In the genomic region with DNA sequence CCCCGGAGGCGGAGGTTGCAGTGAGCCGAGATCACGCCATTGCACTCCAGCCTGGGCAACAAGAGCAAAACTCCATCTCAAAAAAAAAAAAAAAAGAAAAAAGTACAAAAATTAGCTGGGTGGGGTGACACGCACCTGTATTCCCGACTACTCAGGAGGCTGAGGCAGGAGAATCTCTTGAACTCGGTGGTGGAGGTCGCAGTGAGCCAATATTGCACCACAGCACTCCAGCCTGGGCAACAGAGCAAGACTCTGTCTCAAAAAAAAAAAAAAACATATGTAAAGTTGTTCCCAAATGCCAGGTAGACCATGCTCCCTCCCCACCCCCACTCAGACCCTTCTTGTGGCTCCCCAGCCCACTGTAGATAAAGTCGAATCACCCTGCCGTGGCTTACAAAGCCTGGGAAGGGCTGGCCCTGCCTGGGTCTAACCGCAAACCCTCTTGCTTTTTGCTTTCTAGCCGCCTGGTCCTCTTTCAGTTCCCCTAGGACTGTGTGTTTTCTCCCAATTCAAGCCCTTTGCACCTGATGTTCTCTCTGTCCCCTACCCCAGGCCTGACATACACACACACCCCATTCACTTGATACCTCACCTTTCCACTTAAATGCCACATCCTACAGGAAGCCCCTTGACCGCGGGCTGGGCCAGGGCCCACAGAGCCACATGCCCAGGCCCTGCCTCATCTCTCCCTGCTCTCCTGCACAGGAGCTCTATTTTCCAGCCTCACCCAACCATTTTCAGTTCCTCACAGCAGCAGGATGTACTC, we compare ENCODE assay signal across 10 cellular contexts. TPM values are rescaled to one million over a fixed set of nuclear protein-coding genes. Genes with fewer than 3 reads are reported as not detected.
DNase-seq lines count a peak whose midpoint lies in the region; ATAC-seq lines count a peak whose summit lies in the region.
"Had no signal": no experiment of that assay in that cellular context is flagged by ENCODE, and none has a peak within 500 bp of the region (broad histone marks: within the 10 kb centered on the region; RNA-seq: fewer than 3 reads in every experiment).

No MANE protein-coding gene starts in this region.

- CTCF ChIA-PET in activated CD8-positive, alpha-beta memory T cell treated with anti-CD3 and anti-CD28 coated beads, Interleukin-2, amount 10 ng/mL, durations not matched to agents 7 days and 5 days (lab: Charles Lee): interaction anchor here (0.7 to 2.2 kb wide), 6 partner anchors 10 to 180 kb away, joined by 3 to 7 read pairs (median 3); a partner anchor contains a TSS

- H3K4me1 Mint-ChIP-seq in activated CD8-positive, alpha-beta memory T cell treated with anti-CD3 and anti-CD28 coated beads, Interleukin-2, amount 10 ng/mL, durations not matched to agents 7 days and 5 days: peaks cover 26% of the 10 kb centered on the region

- peak; percentile 56 for DNase-seq in activated CD8-positive, alpha-beta memory T cell treated with anti-CD3 and anti-CD28 coated beads, Interleukin-2, amount 10 ng/mL, durations not matched to agents 7 days and 5 days
- DNase-seq in activated CD8-positive, alpha-beta memory T cell treated with anti-CD3 and anti-CD28 coated beads, Interleukin-2, amount 50 U/mL, for 48 hours: no peak
- peak; percentile 40 to 69 for DNase-seq in NOMO-1 (lab: John Stamatoyannopoulos, UW; ENCODE audit: unreplicated experiment in 2 of 2)
- DNase-seq in pons (ENCODE audit: low spot score): peak; percentile 8
- no peak for DNase-seq in NCI-H748 (lab: John Stamatoyannopoulos, UW; ENCODE audit: unreplicated experiment)
- DNase-seq in NCI-H146 (lab: John Stamatoyannopoulos, UW): no peak
- DNase-seq: activated CD4-positive, alpha-beta T cell treated with anti-CD3 and anti-CD28 coated beads for 48 hours; amygdala had no signal

- no peaks in the 10 kb centered on the region for H3K27me3 Mint-ChIP-seq in activated CD8-positive, alpha-beta memory T cell treated with anti-CD3 and anti-CD28 coated beads, Interleukin-2, amount 10 ng/mL, durations not matched to agents 7 days and 5 days

- peak overlapping the region; percentile 54 for H3K27ac Mint-ChIP-seq in activated CD8-positive, alpha-beta memory T cell treated with anti-CD3 and anti-CD28 coated beads, Interleukin-2, amount 10 ng/mL, durations not matched to agents 7 days and 5 days

- ATAC-seq in activated CD8-positive, alpha-beta memory T cell treated with anti-CD3 and anti-CD28 coated beads, Interleukin-2, amount 10 ng/mL, durations not matched to agents 7 days and 5 days: peak; percentile 45
- ATAC-seq in HG02588 (IDR thresholded peaks at IDR 0.05; ENCODE audit: unreplicated experiment) (peak; percentile 75), GM18858 (IDR thresholded peaks at IDR 0.05; ENCODE audit: unreplicated experiment) (no peak)

- H3K36me3 Mint-ChIP-seq in activated CD8-positive, alpha-beta memory T cell treated with anti-CD3 and anti-CD28 coated beads, Interleukin-2, amount 10 ng/mL, durations not matched to agents 7 days and 5 days: peaks cover 13% of the 10 kb centered on the region

- no peaks in the 10 kb centered on the region for H3K9me3 Mint-ChIP-seq in activated CD8-positive, alpha-beta memory T cell treated with anti-CD3 and anti-CD28 coated beads, Interleukin-2, amount 10 ng/mL, durations not matched to agents 7 days and 5 days (ENCODE audit: low read depth)

- H3K4me3 Mint-ChIP-seq in activated CD8-positive, alpha-beta memory T cell treated with anti-CD3 and anti-CD28 coated beads, Interleukin-2, amount 10 ng/mL, durations not matched to agents 7 days and 5 days: no peak overlapping the region

RNA-seq across cellular contexts. Expression of a gene that starts 34.4 kb away (rescaled TPM):
- 100 to 1,000 TPM; 337 to 497 TPM for total RNA-seq in activated CD8-positive, alpha-beta memory T cell treated with anti-CD3 and anti-CD28 coated beads, Interleukin-2, amount 10 ng/mL, durations not matched to agents 7 days and 5 days

RNA-seq across cellular contexts. Expression of a gene that starts 35.6 kb away (rescaled TPM):
- total RNA-seq in activated CD8-positive, alpha-beta memory T cell treated with anti-CD3 and anti-CD28 coated beads, Interleukin-2, amount 10 ng/mL, durations not matched to agents 7 days and 5 days: 100 to 1,000 TPM; 281 to 308 TPM

Comparison
In these comparisons a context has a peak if more than half of its experiments do, and no peak if none do; other contexts are left out.
1. DNase-seq: peak in activated CD8-positive, alpha-beta memory T cell treated with anti-CD3 and anti-CD28 coated beads, Interleukin-2, amount 10 ng/mL, durations not matched to agents 7 days and 5 days (single experiment), NOMO-1 (2 of 2) and pons (single experiment); none in activated CD8-positive, alpha-beta memory T cell treated with anti-CD3 and anti-CD28 coated beads, Interleukin-2, amount 50 U/mL, for 48 hours (single experiment), NCI-H748 (single experiment) and NCI-H146 (single experiment).